Comparison of ENCODE assay signal across 9 cellular contexts in the genomic region with DNA sequence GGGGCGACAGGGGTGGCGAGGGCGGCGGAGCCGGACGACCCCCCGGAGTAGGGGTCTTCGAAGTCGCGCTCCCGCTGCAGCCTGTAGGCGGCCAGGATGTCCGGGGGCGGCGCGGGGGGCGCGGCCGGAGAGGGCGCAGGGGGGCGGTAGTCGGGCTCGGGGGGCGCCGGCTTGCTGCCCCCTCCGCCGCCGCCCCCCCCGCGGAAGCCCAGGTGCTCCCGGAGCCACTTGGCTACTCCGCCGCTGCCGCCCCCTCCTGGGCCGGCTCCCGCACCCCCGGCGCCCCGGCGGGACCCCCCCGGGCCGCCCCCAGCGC. TPM values are rescaled to one million over a fixed set of nuclear protein-coding genes. Genes with fewer than 3 reads are reported as not detected.
DNase-seq lines count a peak whose midpoint lies in the region; ATAC-seq and TF ChIP-seq lines count a peak whose summit lies in the region.
"Had no signal": no experiment of that assay in that cellular context is flagged by ENCODE, and none has a peak within 500 bp of the region (broad histone marks: within the 10 kb centered on the region; RNA-seq: fewer than 3 reads in every experiment).

No MANE protein-coding gene starts in this region.

- no peaks in the 10 kb centered on the region for H3K9me3 Mint-ChIP-seq in nephron progenitor cell

- BruUV-seq in A673 (replicated peaks; lab: Mats Ljungman, UMichigan) = no TSS peak

- no peaks in the 10 kb centered on the region for H3K79me2 ChIP-seq in MM.1S (ENCODE audit: low read length)

- DNase-seq in A673 (ENCODE audit: low spot score) = no peak
- no peak for DNase-seq in nephron progenitor cell
- DNase-seq in NCI-H2196 treated with DMSO at 0.1 percent for 48 hours (lab: John Stamatoyannopoulos, UW; ENCODE audit: unreplicated experiment) = no peak
- no peak for DNase-seq in cerebellar cortex (ENCODE audit: low spot score)
- no peak for DNase-seq in MM.1S
- DNase-seq: kidney glomerular epithelial cell had no signal

- H3K36me3 Mint-ChIP-seq in nephron progenitor cell (ENCODE audit: low read depth) = peaks cover 5% of the 10 kb centered on the region

- H3K27ac Mint-ChIP-seq in nephron progenitor cell = no peak overlapping the region

- H3K4me3 ChIP-seq in A673 (ENCODE audit: low read depth, low read length, poor library complexity, severe bottlenecking) (peak overlapping the region; percentile 89), duodenal mucosa (ENCODE audit: low read depth in 1 of 2, low read length in 2 of 2) (peak overlapping the region; percentile 58 to 60), MM.1S (ENCODE audit: low read length) (no peak overlapping the region)

- ATAC-seq in HG03442 (IDR thresholded peaks at IDR 0.05; ENCODE audit: unreplicated experiment) = peak; percentile 9
- no peak for ATAC-seq in GM21390 (IDR thresholded peaks at IDR 0.05; ENCODE audit: unreplicated experiment)

- peaks cover 11% of the 10 kb centered on the region for H3K27me3 Mint-ChIP-seq in nephron progenitor cell (ENCODE audit: low read depth, poor library complexity)

- intact Hi-C loops in A673 (cut with micrococcal nuclease; ENCODE audit: unreplicated experiment) = no loop called here

- no peak overlapping the region for H3K9ac ChIP-seq in duodenal mucosa (ENCODE audit: low read depth in 1 of 2, low read length in 2 of 2)
- H3K9ac ChIP-seq in MM.1S (ENCODE audit: low read length) = no peak overlapping the region

- CTCF ChIA-PET in A673 (lab: Charles Lee) = interaction anchor here (0.5 to 1.2 kb wide), 3 partner anchors 10 to 25 kb away, joined by 3 to 7 read pairs (median 3); no protein-coding TSS in a partner anchor

- H3K9me3 ChIP-seq in A673 (ENCODE audit: low read depth, low read length, poor library complexity, severe bottlenecking) (no peaks in the 10 kb centered on the region), duodenal mucosa (ENCODE audit: control insufficient read depth in 1 of 2, low read length in 2 of 2) (no peaks in the 10 kb centered on the region), MM.1S (replicated peaks; ENCODE audit: insufficient read depth, low read length) (no peaks in the 10 kb centered on the region)

- peaks cover 45% of the 10 kb centered on the region for H3K4me1 Mint-ChIP-seq in nephron progenitor cell

- H3K4me2 ChIP-seq in MM.1S (ENCODE audit: low read depth, low read length) = no peak overlapping the region

- H3F3A ChIP-seq in MM.1S (ENCODE audit: insufficient read depth, low read length) = no peaks in the 10 kb centered on the region

- H2AFZ ChIP-seq in MM.1S (ENCODE audit: low read length) = no peak overlapping the region

- peak overlapping the region; percentile 84 for H3K27ac ChIP-seq in A673 (ENCODE audit: low read depth, low read length, poor library complexity, severe bottlenecking)
- H3K27ac ChIP-seq in duodenal mucosa (ENCODE audit: low read depth, low read length) = no peak overlapping the region
- no peak overlapping the region for H3K27ac ChIP-seq in MM.1S (ENCODE audit: low read length)

- H3K36me3 ChIP-seq in A673 (ENCODE audit: insufficient read depth, low read length, poor library complexity, severe bottlenecking) (no peaks in the 10 kb centered on the region), duodenal mucosa (ENCODE audit: control insufficient read depth in 1 of 2, insufficient read depth in 2 of 2, low read length in 2 of 2) (no peaks in the 10 kb centered on the region), MM.1S (replicated peaks; ENCODE audit: insufficient read depth, low read length) (no peaks in the 10 kb centered on the region)

- H3K4me3 Mint-ChIP-seq in nephron progenitor cell = peak overlapping the region; percentile 92

- H3K4me1 ChIP-seq in A673 (ENCODE audit: insufficient read depth, low read length, poor library complexity, severe bottlenecking) (peaks cover 37% of the 10 kb centered on the region), duodenal mucosa (ENCODE audit: control insufficient read depth in 1 of 2, insufficient read depth in 2 of 2, low read length in 2 of 2) (peaks cover 31 to 42% of the 10 kb centered on the region in 2 donors), MM.1S (ENCODE audit: low read length) (no peaks in the 10 kb centered on the region)

- no peaks in the 10 kb centered on the region for H4K20me1 ChIP-seq in MM.1S (ENCODE audit: insufficient read depth, low read length)

- POLR2A ChIA-PET in A673 (lab: Charles Lee; ENCODE audit: low non-redundant PET) = interaction anchor here (0.7 to 1.2 kb wide), 2 partner anchors 21 to 215 kb away, joined by 3 to 5 read pairs; a partner anchor contains a TSS

- H3K9me2 ChIP-seq in MM.1S (replicated peaks; ENCODE audit: insufficient read depth, low read length) = no peaks in the 10 kb centered on the region

- no peaks in the 10 kb centered on the region for H3K27me3 ChIP-seq in A673 (replicated peaks; ENCODE audit: insufficient read depth, low read depth, low read length, poor library complexity)
- no peaks in the 10 kb centered on the region for H3K27me3 ChIP-seq in duodenal mucosa (ENCODE audit: control insufficient read depth in 1 of 2, insufficient read depth in 2 of 2, low read length in 2 of 2)
- H3K27me3 ChIP-seq in MM.1S (replicated peaks; ENCODE audit: insufficient read depth, low read length) = 0 out of 2 replicates have a peak, but pooled peaks cover 4% of the 10 kb centered on the region

- TF ChIP-seq CTCF in A673 (conservative IDR thresholded peaks at IDR 0.05; ENCODE audit: low read depth, low read length) = no peak
- TF ChIP-seq CTCF in nephron progenitor cell (IDR thresholded peaks at IDR 0.05) = no peak
- no peak for TF ChIP-seq CTCF in MM.1S (IDR thresholded peaks at IDR 0.05; ENCODE audit: low read length)

RNA-seq across cellular contexts. Expression of gene SHF, which starts 0.2 kb away (rescaled TPM):
- 42.9 and 43.2 TPM in 2 replicates for total RNA-seq in A673 (2021)

RNA-seq across cellular contexts. Expression of gene DUOX1, which starts 57.7 kb away (rescaled TPM):
- total RNA-seq in A673 (2021) = 1.4 and 1.7 TPM in 2 replicates

RNA-seq across cellular contexts. Expression of gene DUOXA1, which starts 57.9 kb away (rescaled TPM):
- 0.95 and 1.1 TPM in 2 replicates for total RNA-seq in A673 (2021)
